In genomic region chr2:107363811-107364210, GRCh38 we compare ENCODE assay signal across 32 cellular contexts.
"Had no signal": no experiment of that assay in that cellular context is flagged by ENCODE, and none has a peak within 500 bp of the region (broad histone marks: within the 10 kb centered on the region; RNA-seq: fewer than 3 reads in every experiment).

No MANE protein-coding gene starts in this region.

- H3K4me3 ChIP-seq: body of pancreas, breast epithelium, cardiac muscle cell, colonic mucosa, gastrocnemius medialis, heart left ventricle had no signal

- DNase-seq: activated B cell treated with CpG ODN at 0.5 μM for 24 hours; activated CD4-positive, alpha-beta T cell treated with anti-CD3 and anti-CD28 coated beads for 48 hours; activated CD4-positive, alpha-beta T cell treated with anti-CD3 and anti-CD28 coated beads, Interleukin-2, amount 50 U/mL, for 1 hour; activated CD4-positive, alpha-beta T cell treated with anti-CD3 and anti-CD28 coated beads, Interleukin-2, amount 50 U/mL, for 48 hours; activated CD8-positive, alpha-beta memory T cell treated with anti-CD3 and anti-CD28 coated beads for 24 hours; activated CD8-positive, alpha-beta T cell treated with anti-CD3 and anti-CD28 coated beads for 36 hours; activated effector memory CD4-positive, alpha-beta T cell treated with Interleukin-2 at 50 U/mL for 16 hours; activated gamma-delta T cell treated with Interleukin-2 at 50 U/mL for 16 hours; activated naive CD4-positive, alpha-beta T cell treated with anti-CD3 and anti-CD28 coated beads, Interleukin-2, amount 50 U/mL, for 16 hours; activated naive CD4-positive, alpha-beta T cell treated with Interleukin-2 at 50 U/mL for 16 hours; activated T-cell treated with anti-CD3 and anti-CD28 coated beads, Interleukin-2, amount 50 U/mL, for 4 hours; amygdala; aorta; body of pancreas; central memory CD4-positive, alpha-beta T cell; cerebellar nuclear complex; colonic mucosa; effector CD8-positive, alpha-beta T cell; gastrocnemius medialis; glutamatergic neuron; heart left ventricle; T-helper 1 cell; T-helper 17 cell; T1000; WERI-Rb-1 had no signal

- H3K27ac ChIP-seq: body of pancreas, breast epithelium, cardiac muscle cell, colonic mucosa, foreskin keratinocyte, gastrocnemius medialis, heart left ventricle, WERI-Rb-1 had no signal

- H3K27ac Mint-ChIP-seq: activated B cell treated with CpG ODN at 0.5 μM for 24 hours; activated CD8-positive, alpha-beta T cell treated with anti-CD3 and anti-CD28 coated beads for 36 hours; activated naive CD8-positive, alpha-beta T cell; activated T-helper 17 cell treated with anti-CD3 and anti-CD28 coated beads, Interleukin-2, amount 50 U/mL, for 72 hours; T-helper 17 cell; T-helper 2 cell treated with Interferon-gamma antibody and Interleukin-4, amounts not matched to agents 5 μg/mL and 100 μg/mL, for 36 hours had no signal

- H3K9me3 Mint-ChIP-seq: activated CD8-positive, alpha-beta T cell treated with anti-CD3 and anti-CD28 coated beads for 36 hours had no signal

- H3K9me3 ChIP-seq: body of pancreas, breast epithelium, colonic mucosa, gastrocnemius medialis had no signal

- H3K36me3 Mint-ChIP-seq: activated naive CD8-positive, alpha-beta T cell had no signal

- H3K36me3 ChIP-seq: breast epithelium, cardiac muscle cell, colonic mucosa, gastrocnemius medialis, heart left ventricle, WERI-Rb-1 had no signal

- ATAC-seq: activated CD4-positive, CD25-positive, alpha-beta regulatory T cell treated with anti-CD3 and anti-CD28 coated beads, Interleukin-2, amount 50 U/mL, for 24 hours; activated CD8-positive, alpha-beta T cell treated with anti-CD3 and anti-CD28 coated beads for 36 hours; activated T-cell treated with anti-CD3 and anti-CD28 coated beads, Interleukin-2, amount 50 U/mL, for 4 hours; body of pancreas; gastrocnemius medialis; T-helper 17 cell had no signal

- H3K27me3 Mint-ChIP-seq: activated B cell treated with CpG ODN at 0.5 μM for 24 hours; activated CD8-positive, alpha-beta T cell treated with anti-CD3 and anti-CD28 coated beads for 36 hours; activated naive CD8-positive, alpha-beta T cell; activated T-helper 17 cell treated with anti-CD3 and anti-CD28 coated beads, Interleukin-2, amount 50 U/mL, for 72 hours; T-helper 17 cell had no signal

- H3K4me1 Mint-ChIP-seq: activated B cell treated with CpG ODN at 0.5 μM for 24 hours; activated T-helper 17 cell treated with anti-CD3 and anti-CD28 coated beads, Interleukin-2, amount 50 U/mL, for 72 hours; T-helper 17 cell had no signal

- H3K4me1 ChIP-seq: body of pancreas, breast epithelium, colonic mucosa, foreskin keratinocyte, gastrocnemius medialis, heart left ventricle had no signal

- H3K27me3 ChIP-seq: body of pancreas, breast epithelium, cardiac muscle cell, colonic mucosa, foreskin keratinocyte, gastrocnemius medialis, heart left ventricle had no signal

- H3K4me3 Mint-ChIP-seq: activated B cell treated with CpG ODN at 0.5 μM for 24 hours; activated CD8-positive, alpha-beta T cell treated with anti-CD3 and anti-CD28 coated beads for 36 hours; activated naive CD8-positive, alpha-beta T cell; activated T-cell treated with anti-CD3 and anti-CD28 coated beads, Interleukin-2, amount 50 U/mL, for 4 hours; activated T-helper 17 cell treated with anti-CD3 and anti-CD28 coated beads, Interleukin-2, amount 50 U/mL, for 72 hours; T-helper 17 cell; T-helper 2 cell treated with Interferon-gamma antibody and Interleukin-4, amounts not matched to agents 5 μg/mL and 100 μg/mL, for 36 hours had no signal
